ENCODE assay signal across 24 cellular contexts in the genomic region with DNA sequence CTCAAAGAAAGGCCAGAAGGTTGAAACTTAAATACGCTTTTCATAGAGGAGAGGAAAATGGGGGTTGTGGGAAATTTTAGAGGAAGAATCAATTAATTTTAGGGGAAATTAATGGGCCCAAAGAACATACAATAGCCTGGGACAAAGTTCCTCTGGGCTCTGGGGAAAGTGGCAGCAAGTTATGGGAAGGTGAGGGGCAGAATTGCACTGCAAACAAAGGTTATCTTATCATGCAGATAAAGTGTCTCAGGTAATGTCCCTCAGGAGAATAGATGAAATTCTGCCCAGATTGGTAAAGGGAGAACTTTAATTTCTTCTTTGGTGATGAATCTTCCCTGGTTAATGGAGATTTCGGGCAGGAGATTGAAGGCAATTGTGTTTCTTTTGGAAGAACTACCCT.
"Had no signal": no experiment of that assay in that cellular context is flagged by ENCODE, and none has a peak within 500 bp of the region (broad histone marks: within the 10 kb centered on the region; RNA-seq: fewer than 3 reads in every experiment).

No MANE protein-coding gene starts in this region.

- H3K27ac ChIP-seq: colonic mucosa, coronary artery, dorsolateral prefrontal cortex, epithelial cell of prostate, esophagus muscularis mucosa, esophagus squamous epithelium, foreskin keratinocyte, gastrocnemius medialis, gastroesophageal sphincter, heart left ventricle, heart right ventricle, hepatocyte had no signal

- DNase-seq: colonic mucosa; cortex of kidney; dermis blood vessel endothelial cell; dorsolateral prefrontal cortex; effector CD4-positive, alpha-beta T cell; effector CD8-positive, alpha-beta T cell; effector memory CD4-positive, alpha-beta T cell; effector memory CD8-positive, alpha-beta T cell; endodermal cell; erythroblast; esophagus squamous epithelium; foreskin keratinocyte; foreskin melanocyte; gastrocnemius medialis; glutamatergic neuron; head of caudate nucleus; heart left ventricle; heart right ventricle had no signal

- H3K9me3 Mint-ChIP-seq: effector memory CD8-positive, alpha-beta T cell had no signal

- H3K4me1 ChIP-seq: colonic mucosa, esophagus muscularis mucosa, esophagus squamous epithelium, foreskin keratinocyte, gastrocnemius medialis, gastroesophageal sphincter, heart left ventricle, heart right ventricle had no signal

- H3K27me3 Mint-ChIP-seq: dendritic cell treated with granulocyte-macrophage colony-stimulating factor and Interleukin-4, amounts not matched to agents 40 ng/mL and 50 ng/mL, for 4 days had no signal

- H3K36me3 ChIP-seq: colonic mucosa, esophagus muscularis mucosa, esophagus squamous epithelium, gastrocnemius medialis, gastroesophageal sphincter, heart left ventricle, heart right ventricle had no signal

- H3K9me3 ChIP-seq: colonic mucosa, gastrocnemius medialis had no signal

- H3K4me3 ChIP-seq: colonic mucosa, coronary artery, dorsolateral prefrontal cortex, esophagus muscularis mucosa, esophagus squamous epithelium, gastrocnemius medialis, gastroesophageal sphincter, heart left ventricle, heart right ventricle, hepatocyte had no signal

- H3K4me1 Mint-ChIP-seq: endodermal cell had no signal

- H3K4me3 Mint-ChIP-seq: dendritic cell treated with granulocyte-macrophage colony-stimulating factor and Interleukin-4, amounts not matched to agents 40 ng/mL and 50 ng/mL, for 4 days; effector memory CD8-positive, alpha-beta T cell; endodermal cell had no signal

- H3K27ac Mint-ChIP-seq: dendritic cell treated with granulocyte-macrophage colony-stimulating factor and Interleukin-4, amounts not matched to agents 40 ng/mL and 50 ng/mL, for 4 days; effector memory CD8-positive, alpha-beta T cell; endodermal cell had no signal
